1 cellular context compared by ENCODE assay signal in the genomic region with DNA sequence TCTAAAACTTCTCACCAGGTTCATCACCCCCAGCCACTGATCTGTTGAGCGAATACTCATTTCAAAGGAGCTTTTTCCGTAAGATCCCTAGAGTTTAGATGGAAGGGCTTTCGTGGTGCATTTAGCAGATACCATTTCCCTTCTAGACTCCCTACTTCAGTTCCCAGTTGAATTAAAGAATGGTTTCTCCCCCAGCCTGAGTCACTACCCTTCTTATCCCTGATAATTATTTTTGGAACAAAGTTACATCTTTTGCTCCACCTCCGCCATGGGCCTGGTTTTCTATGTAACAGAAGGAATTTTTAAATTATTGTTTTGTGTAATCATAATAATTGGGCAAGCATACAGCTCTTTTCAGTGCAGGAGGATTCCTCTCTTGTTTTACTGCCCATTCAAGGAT.
TF ChIP-seq lines count a peak whose summit lies in the region.

No MANE protein-coding gene starts in this region.

TF ChIP-seq in WTC11, 78 proteins besides CTCF, POLR2A, EP300 and RAD21 (continued from another document):
- TF ChIP-seq, protein P1, sequence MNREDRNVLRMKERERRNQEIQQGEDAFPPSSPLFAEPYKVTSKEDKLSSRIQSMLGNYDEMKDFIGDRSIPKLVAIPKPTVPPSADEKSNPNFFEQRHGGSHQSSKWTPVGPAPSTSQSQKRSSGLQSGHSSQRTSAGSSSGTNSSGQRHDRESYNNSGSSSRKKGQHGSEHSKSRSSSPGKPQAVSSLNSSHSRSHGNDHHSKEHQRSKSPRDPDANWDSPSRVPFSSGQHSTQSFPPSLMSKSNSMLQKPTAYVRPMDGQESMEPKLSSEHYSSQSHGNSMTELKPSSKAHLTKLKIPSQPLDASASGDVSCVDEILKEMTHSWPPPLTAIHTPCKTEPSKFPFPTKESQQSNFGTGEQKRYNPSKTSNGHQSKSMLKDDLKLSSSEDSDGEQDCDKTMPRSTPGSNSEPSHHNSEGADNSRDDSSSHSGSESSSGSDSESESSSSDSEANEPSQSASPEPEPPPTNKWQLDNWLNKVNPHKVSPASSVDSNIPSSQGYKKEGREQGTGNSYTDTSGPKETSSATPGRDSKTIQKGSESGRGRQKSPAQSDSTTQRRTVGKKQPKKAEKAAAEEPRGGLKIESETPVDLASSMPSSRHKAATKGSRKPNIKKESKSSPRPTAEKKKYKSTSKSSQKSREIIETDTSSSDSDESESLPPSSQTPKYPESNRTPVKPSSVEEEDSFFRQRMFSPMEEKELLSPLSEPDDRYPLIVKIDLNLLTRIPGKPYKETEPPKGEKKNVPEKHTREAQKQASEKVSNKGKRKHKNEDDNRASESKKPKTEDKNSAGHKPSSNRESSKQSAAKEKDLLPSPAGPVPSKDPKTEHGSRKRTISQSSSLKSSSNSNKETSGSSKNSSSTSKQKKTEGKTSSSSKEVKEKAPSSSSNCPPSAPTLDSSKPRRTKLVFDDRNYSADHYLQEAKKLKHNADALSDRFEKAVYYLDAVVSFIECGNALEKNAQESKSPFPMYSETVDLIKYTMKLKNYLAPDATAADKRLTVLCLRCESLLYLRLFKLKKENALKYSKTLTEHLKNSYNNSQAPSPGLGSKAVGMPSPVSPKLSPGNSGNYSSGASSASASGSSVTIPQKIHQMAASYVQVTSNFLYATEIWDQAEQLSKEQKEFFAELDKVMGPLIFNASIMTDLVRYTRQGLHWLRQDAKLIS (CRISPR knock-in tag; IDR thresholded peaks at IDR 0.05; ENCODE audit: borderline replicate concordance): no peak
